Comparison of ENCODE assay signal across 33 cellular contexts in genomic region chr5:145912019-145912418, GRCh38. TPM values are rescaled to one million over a fixed set of nuclear protein-coding genes. Genes with fewer than 3 reads are reported as not detected.
"Had no signal": no experiment of that assay in that cellular context is flagged by ENCODE, and none has a peak within 500 bp of the region (broad histone marks: within the 10 kb centered on the region; RNA-seq: fewer than 3 reads in every experiment).

No MANE protein-coding gene starts in this region.

- ATAC-seq: heart right ventricle; left cardiac atrium; left ventricle myocardium superior; naive thymus-derived CD8-positive, alpha-beta T cell; pancreas; upper lobe of right lung had no signal

- DNase-seq: dermis blood vessel endothelial cell; effector memory CD4-positive, alpha-beta T cell; esophagus squamous epithelium; foreskin melanocyte; glutamatergic neuron; heart right ventricle; hippocampal formation; left cardiac atrium; left ventricle myocardium superior; mesenchymal stem cell; midbrain; naive thymus-derived CD8-positive, alpha-beta T cell; nephron progenitor cell; occipital lobe; pancreas; sigmoid colon; spleen; stimulated activated CD4-positive, alpha-beta T cell treated with anti-CD3 and anti-CD28 coated beads, Interleukin-4, amount 100 ng/mL, for 4 hours; stimulated activated naive CD4-positive, alpha-beta T cell; stimulated activated naive CD8-positive, alpha-beta T cell treated with anti-CD3 and anti-CD28 coated beads, Interleukin-15, amount 100 ng/mL, for 72 hours; transverse colon; upper lobe of right lung; uterus had no signal

- H3K9me3 Mint-ChIP-seq: naive thymus-derived CD8-positive, alpha-beta T cell; nephron progenitor cell; stimulated activated naive CD8-positive, alpha-beta T cell treated with anti-CD3 and anti-CD28 coated beads, Interleukin-15, amount 100 ng/mL, for 72 hours had no signal

- H3K9me3 ChIP-seq: esophagus squamous epithelium, heart right ventricle, pancreas, right atrium auricular region, sigmoid colon, spleen, suprapubic skin, transverse colon, upper lobe of right lung, uterus had no signal

- H3K4me3 ChIP-seq: coronary artery, esophagus squamous epithelium, heart right ventricle, lung, pancreas, right atrium auricular region, sigmoid colon, spleen, suprapubic skin, transverse colon, upper lobe of right lung, uterus had no signal

- H3K27ac Mint-ChIP-seq: naive thymus-derived CD8-positive, alpha-beta T cell; stimulated activated naive CD8-positive, alpha-beta T cell treated with anti-CD3 and anti-CD28 coated beads, Interleukin-15, amount 100 ng/mL, for 72 hours had no signal

- H3K36me3 Mint-ChIP-seq: naive thymus-derived CD8-positive, alpha-beta T cell had no signal

- H3K27me3 ChIP-seq: esophagus squamous epithelium, heart right ventricle, pancreas, right atrium auricular region, sigmoid colon, spleen, suprapubic skin, transverse colon, upper lobe of right lung, uterus had no signal

- H3K4me3 Mint-ChIP-seq: naive thymus-derived CD8-positive, alpha-beta T cell; nephron progenitor cell; stimulated activated naive CD8-positive, alpha-beta T cell treated with anti-CD3 and anti-CD28 coated beads, Interleukin-15, amount 100 ng/mL, for 72 hours had no signal

- H3K4me1 ChIP-seq: esophagus squamous epithelium, pancreas, right atrium auricular region, sigmoid colon, spleen, suprapubic skin, transverse colon, upper lobe of right lung, uterus had no signal

- H3K4me1 Mint-ChIP-seq: stimulated activated naive CD8-positive, alpha-beta T cell treated with anti-CD3 and anti-CD28 coated beads, Interleukin-15, amount 100 ng/mL, for 72 hours had no signal

- H3K36me3 ChIP-seq: esophagus squamous epithelium, heart right ventricle, pancreas, right atrium auricular region, sigmoid colon, spleen, suprapubic skin, transverse colon, upper lobe of right lung, uterus had no signal

- H3K27ac ChIP-seq: coronary artery, esophagus squamous epithelium, heart right ventricle, pancreas, right atrium auricular region, sigmoid colon, spleen, suprapubic skin, transverse colon, upper lobe of right lung, uterus had no signal

RNA-seq across cellular contexts. Expression of gene SH3RF2, which starts 24.4 kb away (rescaled TPM):
- total RNA-seq: naive thymus-derived CD8-positive, alpha-beta T cell had no signal
- polyA plus RNA-seq: naive thymus-derived CD8-positive, alpha-beta T cell had no signal

RNA-seq across cellular contexts. Expression of gene GRXCR2, which starts 39.2 kb away (rescaled TPM):
- total RNA-seq: dermis blood vessel endothelial cell; endothelial cell of umbilical vein; epithelial cell of proximal tubule; esophagus squamous epithelium; kidney epithelial cell; lung; myocyte; naive thymus-derived CD8-positive, alpha-beta T cell; occipital lobe; posterior vena cava; sigmoid colon; skeletal muscle tissue; spleen; transverse colon; upper lobe of right lung; uterus had no signal
- polyA plus RNA-seq: endothelial cell of umbilical vein; lung; naive thymus-derived CD8-positive, alpha-beta T cell; pancreas; sigmoid colon; spleen had no signal
